In the genomic region with DNA sequence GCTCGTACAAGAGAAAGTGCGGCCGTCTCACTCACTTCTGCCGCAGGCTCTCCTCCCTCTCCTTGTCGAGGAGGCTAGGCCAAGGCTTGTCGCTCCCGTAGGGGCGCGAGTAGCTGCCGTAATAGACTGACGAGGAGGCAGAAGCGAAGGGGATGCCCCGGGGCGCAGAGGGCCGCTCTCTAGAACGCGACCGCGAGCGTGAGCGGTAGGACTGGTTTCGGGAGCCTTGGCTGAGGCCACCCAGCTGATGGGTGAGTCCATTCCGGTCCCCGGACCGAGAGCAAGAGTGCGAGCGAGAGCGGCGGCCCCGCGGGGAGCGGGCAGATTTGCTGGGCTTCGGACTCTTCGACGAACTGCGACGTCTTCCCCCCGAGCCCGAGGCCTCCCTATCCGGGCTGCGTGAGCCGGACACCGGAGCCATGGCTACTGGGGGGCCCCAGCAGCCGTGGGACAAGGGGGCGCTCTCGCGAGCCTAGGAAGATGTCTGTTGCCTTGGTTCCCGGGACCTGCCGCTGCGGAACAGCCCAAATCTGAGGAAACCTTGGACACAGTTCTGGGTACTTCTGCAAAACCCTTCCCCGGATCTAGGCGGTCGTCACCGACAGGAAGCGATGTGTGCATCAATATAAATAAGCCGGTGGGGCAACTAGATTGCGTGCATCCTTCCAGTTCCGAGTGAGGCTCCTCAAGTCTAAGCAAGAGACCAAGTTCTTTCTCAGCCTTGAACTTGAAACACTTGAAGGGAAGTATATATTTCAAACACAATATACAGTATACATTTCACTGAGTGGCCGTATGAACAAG, we compare ENCODE assay signal across 8 cellular contexts. TPM values are rescaled to one million over a fixed set of nuclear protein-coding genes. Genes with fewer than 3 reads are reported as not detected.
A peak's percentile ranks its signal among the peaks of the same experiment; 100 is the strongest.
DNase-seq lines count a peak whose midpoint lies in the region; ATAC-seq and TF ChIP-seq lines count a peak whose summit lies in the region.

A gene (minus strand): TSS at position 567 of the 804 bp plus-strand sequence. CDS start 146 bp downstream, at position 421.

- no peaks in the 10 kb centered on the region for H3K36me3 ChIP-seq in lower lobe of right lung

- intact Hi-C loops in lower lobe of right lung (cut with DNase I), result no loop called here

- DNase-seq in COLO668 (lab: John Stamatoyannopoulos, UW; ENCODE audit: unreplicated experiment), result peak; percentile 74
- DNase-seq in HS-27A (ENCODE audit: low read depth), result peak; percentile 84
- DNase-seq in NK-92 (lab: John Stamatoyannopoulos, UW; ENCODE audit: unreplicated experiment), result peak; percentile 24
- DNase-seq in activated CD8-positive, alpha-beta memory T cell treated with anti-CD3 and anti-CD28 coated beads for 24 hours, result peak; percentile 92
- DNase-seq in effector CD4-positive, alpha-beta T cell, result peak; percentile 65
- peak; percentile 80 for DNase-seq in lower lobe of right lung
- DNase-seq in stimulated activated CD4-positive, alpha-beta T cell treated with anti-CD3 and anti-CD28 coated beads, TNF-alpha, amount 100 ng/mL, for 24 hours (ENCODE audit: low read depth in 3 of 3), result peak; percentile 62 to 73 (median 72)

- peak; percentile 65 for ATAC-seq in GM19468 (IDR thresholded peaks at IDR 0.05; ENCODE audit: extremely low read depth, unreplicated experiment)
- ATAC-seq in lower lobe of right lung, result peak; percentile 96 to 98

- no peaks in the 10 kb centered on the region for H3K9me3 ChIP-seq in lower lobe of right lung

- peak within 1 kb of the TSS; percentile 88 for H3K27ac ChIP-seq in lower lobe of right lung

- TF ChIP-seq CTCF in lower lobe of right lung (IDR thresholded peaks at IDR 0.05), result no peak

- peaks cover 15% of the 10 kb centered on the region for H3K4me1 ChIP-seq in lower lobe of right lung

- H3K27me3 ChIP-seq in lower lobe of right lung (ENCODE audit: low read depth), result no peaks in the 10 kb centered on the region

- peak within 1 kb of the TSS; percentile 76 for H3K4me3 ChIP-seq in lower lobe of right lung

RNA-seq across cellular contexts. Expression of the gene that starts here (rescaled TPM):
- total RNA-seq in lower lobe of right lung, result 8.8 TPM

Comparison
In these comparisons a context has a peak if more than half of its experiments do, and no peak if none do; other contexts are left out.
1. Peak in every context shown above with its lines: DNase-seq, ATAC-seq, H3K4me3 ChIP-seq and H3K27ac ChIP-seq.
2. DNase-seq: peak in every context shown above with its lines; median percentile 92 in activated CD8-positive, alpha-beta memory T cell treated with anti-CD3 and anti-CD28 coated beads for 24 hours; 84 in HS-27A; 80 in lower lobe of right lung; 74 in COLO668; 72 in stimulated activated CD4-positive, alpha-beta T cell treated with anti-CD3 and anti-CD28 coated beads, TNF-alpha, amount 100 ng/mL, for 24 hours; 65 in effector CD4-positive, alpha-beta T cell; 24 in NK-92.